In the genomic region with DNA sequence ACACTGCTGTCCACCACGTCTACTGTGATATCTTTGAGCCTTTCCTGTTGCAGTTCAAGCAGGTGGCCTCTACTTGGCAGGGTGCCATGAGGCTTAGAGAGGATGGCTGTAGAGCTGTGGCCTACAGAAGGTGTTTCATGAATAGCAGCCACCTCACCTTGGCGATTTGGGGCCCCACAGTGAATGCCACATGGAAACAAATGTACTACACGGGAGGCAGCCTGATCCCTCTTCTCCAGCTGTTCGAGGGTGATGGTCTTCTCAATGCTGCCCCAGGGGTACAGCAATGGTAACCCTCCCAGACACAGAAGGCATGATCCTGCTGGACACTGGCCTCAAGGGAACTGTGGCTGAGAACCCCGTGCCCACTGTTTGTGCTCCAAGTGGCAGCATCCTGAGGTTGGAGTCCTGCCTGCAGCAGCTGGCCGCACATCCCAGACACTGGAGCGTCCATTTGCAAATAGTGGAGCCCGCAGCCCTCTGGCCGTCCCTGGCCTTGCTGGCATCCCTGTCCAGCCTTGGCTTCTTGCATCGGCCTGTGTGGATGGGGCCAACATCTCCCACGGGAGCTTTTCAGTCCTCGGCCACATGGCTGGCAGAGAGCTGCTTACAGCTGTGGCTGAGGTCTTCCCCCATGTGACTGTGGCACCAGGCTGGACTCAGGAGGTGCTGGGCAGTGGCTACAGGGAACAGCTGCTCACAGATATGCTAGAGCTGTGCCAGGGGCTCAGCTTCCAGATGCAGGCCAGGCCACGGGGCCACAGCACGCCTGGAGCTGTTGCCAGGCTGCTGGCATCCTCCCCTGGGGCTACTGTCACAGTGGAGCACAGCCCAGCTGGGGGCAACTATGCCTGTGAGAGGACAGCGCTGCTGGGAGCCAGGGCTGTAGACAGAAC, we compare ENCODE assay signal across 1 cellular context.
TF ChIP-seq lines count a peak whose summit lies in the region.

No MANE protein-coding gene starts in this region.

TF ChIP-seq in IMR-90, 13 proteins besides CTCF, POLR2A, EP300 and RAD21 (continued from another document):
- TF ChIP-seq CHD1 (IDR thresholded peaks at IDR 0.05; ENCODE audit: low read depth, low read length), result no peak
- no peak for TF ChIP-seq MAZ (IDR thresholded peaks at IDR 0.05; ENCODE audit: borderline replicate concordance, low read depth, low read length)
- TF ChIP-seq MXI1 (IDR thresholded peaks at IDR 0.05; ENCODE audit: borderline replicate concordance, low read depth, low read length), result no peak
